Comparison of ENCODE assay signal across 21 cellular contexts in genomic region chr7:107684947-107685463, GRCh38.
"Had no signal": no experiment of that assay in that cellular context is flagged by ENCODE, and none has a peak within 500 bp of the region (broad histone marks: within the 10 kb centered on the region; RNA-seq: fewer than 3 reads in every experiment).

No MANE protein-coding gene starts in this region.

- H3K27ac Mint-ChIP-seq: activated B cell treated with CpG ODN at 0.5 μM for 24 hours; activated CD4-positive, alpha-beta T cell treated with anti-CD3 and anti-CD28 coated beads for 36 hours; activated naive CD4-positive, alpha-beta T cell treated with anti-CD3 and anti-CD28 coated beads, Interleukin-2, amount 50 U/mL, for 24 hours; brain; dendritic cell treated with granulocyte-macrophage colony-stimulating factor and Interleukin-4, amounts not matched to agents 40 ng/mL and 50 ng/mL, for 4 days; neural progenitor cell; stimulated activated naive CD8-positive, alpha-beta T cell treated with anti-CD3 and anti-CD28 coated beads, Interleukin-15, amount 100 ng/mL, for 72 hours; T-cell had no signal

- H3K36me3 ChIP-seq: heart left ventricle, neural progenitor cell, prostate gland, right atrium auricular region, tibial nerve had no signal

- H3K9me3 ChIP-seq: heart left ventricle, prostate gland, right atrium auricular region, tibial nerve had no signal

- H3K4me3 Mint-ChIP-seq: activated B cell treated with CpG ODN at 0.5 μM for 24 hours; activated CD4-positive, alpha-beta T cell treated with anti-CD3 and anti-CD28 coated beads for 36 hours; activated naive CD4-positive, alpha-beta T cell treated with anti-CD3 and anti-CD28 coated beads, Interleukin-2, amount 50 U/mL, for 24 hours; brain; dendritic cell treated with granulocyte-macrophage colony-stimulating factor and Interleukin-4, amounts not matched to agents 40 ng/mL and 50 ng/mL, for 4 days; naive B cell; neural progenitor cell; stimulated activated naive CD8-positive, alpha-beta T cell treated with anti-CD3 and anti-CD28 coated beads, Interleukin-15, amount 100 ng/mL, for 72 hours; T-cell had no signal

- H3K27ac ChIP-seq: neural progenitor cell, prostate gland, right atrium auricular region, tibial nerve had no signal

- H3K4me1 Mint-ChIP-seq: activated B cell treated with CpG ODN at 0.5 μM for 24 hours; activated naive CD4-positive, alpha-beta T cell treated with anti-CD3 and anti-CD28 coated beads, Interleukin-2, amount 50 U/mL, for 24 hours; brain had no signal

- H3K27me3 Mint-ChIP-seq: dendritic cell treated with granulocyte-macrophage colony-stimulating factor and Interleukin-4, amounts not matched to agents 40 ng/mL and 50 ng/mL, for 4 days had no signal

- H3K4me1 ChIP-seq: neural progenitor cell, prostate gland had no signal

- H3K27me3 ChIP-seq: heart left ventricle, neural progenitor cell, right atrium auricular region, tibial nerve had no signal

- ATAC-seq: activated CD4-positive, alpha-beta T cell treated with anti-CD3 and anti-CD28 coated beads for 36 hours; left colon; stimulated activated naive CD8-positive, alpha-beta T cell treated with anti-CD3 and anti-CD28 coated beads, Interleukin-15, amount 100 ng/mL, for 72 hours; T-cell had no signal

- H3K4me2 ChIP-seq: neural progenitor cell had no signal

- DNase-seq: activated B cell treated with CpG ODN at 0.5 μM for 24 hours; activated CD4-positive, alpha-beta T cell treated with anti-CD3 and anti-CD28 coated beads for 36 hours; activated CD4-positive, alpha-beta T cell treated with anti-CD3 and anti-CD28 coated beads, Interleukin-2, amount 50 U/mL, for 4 hours; activated gamma-delta T cell; aorta; effector CD4-positive, alpha-beta T cell; heart left ventricle; left colon; naive B cell; stimulated activated CD4-positive, alpha-beta T cell treated with anti-CD3 and anti-CD28 coated beads, Interleukin-4, amount 100 ng/mL, for 4 hours; stimulated activated naive CD8-positive, alpha-beta T cell treated with anti-CD3 and anti-CD28 coated beads, Interleukin-15, amount 100 ng/mL, for 72 hours; T-cell; T-helper 9 cell had no signal

- H3K9me3 Mint-ChIP-seq: activated B cell treated with CpG ODN at 0.5 μM for 24 hours; activated naive CD4-positive, alpha-beta T cell treated with anti-CD3 and anti-CD28 coated beads, Interleukin-2, amount 50 U/mL, for 24 hours; brain; dendritic cell treated with granulocyte-macrophage colony-stimulating factor and Interleukin-4, amounts not matched to agents 40 ng/mL and 50 ng/mL, for 4 days; naive B cell; neural progenitor cell; stimulated activated naive CD8-positive, alpha-beta T cell treated with anti-CD3 and anti-CD28 coated beads, Interleukin-15, amount 100 ng/mL, for 72 hours; T-cell had no signal

- H3K36me3 Mint-ChIP-seq: activated naive CD4-positive, alpha-beta T cell treated with anti-CD3 and anti-CD28 coated beads, Interleukin-2, amount 50 U/mL, for 24 hours; brain; naive B cell; neural progenitor cell; T-cell had no signal

- H2AFZ ChIP-seq: neural progenitor cell had no signal

- H3K9ac ChIP-seq: neural progenitor cell had no signal

- H3K4me3 ChIP-seq: heart left ventricle, lung, neural progenitor cell, prostate gland, right atrium auricular region, tibial nerve had no signal
